In genomic region chr21:29571949-29572348, GRCh38 we compare ENCODE assay signal across 1 cellular context.
TF ChIP-seq lines count a peak whose summit lies in the region.

No MANE protein-coding gene starts in this region.

TF ChIP-seq in GM23338, 12 proteins besides CTCF, POLR2A, EP300 and RAD21 (continued from another document):
- TF ChIP-seq ZNF462 (CRISPR knock-in tag; IDR thresholded peaks at IDR 0.05): no peak
- TF ChIP-seq JUNB (IDR thresholded peaks at IDR 0.05; ENCODE audit: unreplicated experiment): no peak
- no peak for TF ChIP-seq EZH2 (IDR thresholded peaks at IDR 0.05; ENCODE audit: low read depth, unreplicated experiment)
- no peak for TF ChIP-seq ETS1 (IDR thresholded peaks at IDR 0.05)
- no peak for TF ChIP-seq STAT1 (IDR thresholded peaks at IDR 0.05; ENCODE audit: unreplicated experiment)
